ENCODE assay signal across 15 cellular contexts in genomic region chrX:53318766-53319353, GRCh38. TPM values are rescaled to one million over a fixed set of nuclear protein-coding genes. Genes with fewer than 3 reads are reported as not detected.
DNase-seq lines count a peak whose midpoint lies in the region; TF ChIP-seq lines count a peak whose summit lies in the region.
"Had no signal": no experiment of that assay in that cellular context is flagged by ENCODE, and none has a peak within 500 bp of the region (broad histone marks: within the 10 kb centered on the region; RNA-seq: fewer than 3 reads in every experiment).

No MANE protein-coding gene starts in this region.

- H3K36me3 Mint-ChIP-seq in endothelial cell (ENCODE audit: low read depth, unreplicated experiment): no peaks in the 10 kb centered on the region
- H3K36me3 Mint-ChIP-seq: activated CD8-positive, alpha-beta memory T cell treated with anti-CD3 and anti-CD28 coated beads, Interleukin-2, amount 10 ng/mL, durations not matched to agents 7 days and 5 days; activated naive CD8-positive, alpha-beta T cell treated with anti-CD3 and anti-CD28 coated beads, Interleukin-2, amount 10 ng/mL, durations not matched to agents 7 days and 5 days had no signal

- no peak for TF ChIP-seq POLR2A in tibial nerve (IDR thresholded peaks at IDR 0.05)

- no peak overlapping the region for H2AFZ ChIP-seq in neural cell (ENCODE audit: low read depth, low read length)

- no peaks in the 10 kb centered on the region for H3K79me2 ChIP-seq in neural cell (replicated peaks; ENCODE audit: insufficient read depth, low read length)

- H3K4me3 ChIP-seq in HUES6 (ENCODE audit: low read depth, low read length) (peak overlapping the region; percentile 78), neural cell (ENCODE audit: low read length) (peak overlapping the region; percentile 88), tibial nerve (no peak overlapping the region)

- H3K27ac Mint-ChIP-seq in endothelial cell (ENCODE audit: unreplicated experiment): no peak overlapping the region
- H3K27ac Mint-ChIP-seq: activated CD8-positive, alpha-beta memory T cell treated with anti-CD3 and anti-CD28 coated beads, Interleukin-2, amount 10 ng/mL, durations not matched to agents 7 days and 5 days; activated naive CD8-positive, alpha-beta T cell treated with anti-CD3 and anti-CD28 coated beads, Interleukin-2, amount 10 ng/mL, durations not matched to agents 7 days and 5 days had no signal

- peaks cover 6% of the 10 kb centered on the region for H3K27me3 Mint-ChIP-seq in endothelial cell (ENCODE audit: unreplicated experiment)

- H3K9me3 Mint-ChIP-seq in endothelial cell (ENCODE audit: unreplicated experiment): no peaks in the 10 kb centered on the region
- H3K9me3 Mint-ChIP-seq: activated naive CD8-positive, alpha-beta T cell treated with anti-CD3 and anti-CD28 coated beads, Interleukin-2, amount 10 ng/mL, durations not matched to agents 7 days and 5 days had no signal

- TF ChIP-seq CTCF in endothelial cell (IDR thresholded peaks at IDR 0.05; ENCODE audit: unreplicated experiment) (no peak), neural cell (IDR thresholded peaks at IDR 0.05; ENCODE audit: poor library complexity, severe bottlenecking) (no peak), tibial nerve (IDR thresholded peaks at IDR 0.05) (no peak)

- peak; percentile 46 for DNase-seq in Ammon's horn (ENCODE audit: low spot score)
- DNase-seq in endothelial cell (ENCODE audit: low spot score): no peak
- DNase-seq in NCI-H1930 (lab: John Stamatoyannopoulos, UW): no peak
- no peak for DNase-seq in mesenteric fat pad (ENCODE audit: low spot score)
- DNase-seq in tibial nerve (ENCODE audit: low spot score in 2 of 2): no peak
- DNase-seq in GDM1 (lab: John Stamatoyannopoulos, UW): no peak
- DNase-seq: activated CD4-positive, CD25-positive, alpha-beta regulatory T cell; activated CD8-positive, alpha-beta memory T cell treated with anti-CD3 and anti-CD28 coated beads, Interleukin-2, amount 10 ng/mL, durations not matched to agents 7 days and 5 days; activated naive CD8-positive, alpha-beta T cell treated with anti-CD3 and anti-CD28 coated beads, Interleukin-2, amount 10 ng/mL, durations not matched to agents 7 days and 5 days; NCI-H1417; stimulated activated CD4-positive, alpha-beta T cell treated with anti-CD3 and anti-CD28 coated beads, Interleukin-12 subunit alpha, Interleukin-12 subunit beta, amount 100 ng/mL, for 4 hours had no signal

- no peaks in the 10 kb centered on the region for H4K20me1 ChIP-seq in neural cell (ENCODE audit: insufficient read depth)

- H3K9me2 ChIP-seq in neural cell (ENCODE audit: insufficient read depth, low read length): no peaks in the 10 kb centered on the region

- H3K36me3 ChIP-seq in HUES6 (ENCODE audit: control insufficient read depth, insufficient read depth, low read length) (no peaks in the 10 kb centered on the region), neural cell (ENCODE audit: insufficient read depth, low read length) (no peaks in the 10 kb centered on the region), tibial nerve (no peaks in the 10 kb centered on the region)
- H3K36me3 ChIP-seq: esophagus muscularis mucosa had no signal

- TF ChIP-seq EP300 in neural cell (conservative IDR thresholded peaks at IDR 0.05; ENCODE audit: poor library complexity, severe bottlenecking) (no peak), tibial nerve (IDR thresholded peaks at IDR 0.05) (no peak)

- H3K9ac ChIP-seq in HUES6 (ENCODE audit: low read length) (no peak overlapping the region), neural cell (ENCODE audit: low read length) (no peak overlapping the region)
- H3K9ac ChIP-seq: KMS-11 had no signal

- no peak overlapping the region for H3K27ac ChIP-seq in HUES6 (ENCODE audit: low read depth, low read length)
- no peak overlapping the region for H3K27ac ChIP-seq in neural cell (ENCODE audit: low read length)
- no peak overlapping the region for H3K27ac ChIP-seq in tibial nerve
- H3K27ac ChIP-seq: esophagus muscularis mucosa, KMS-11 had no signal

- H3F3A ChIP-seq in neural cell (ENCODE audit: insufficient read depth, low read length, poor library complexity, severe bottlenecking): no peaks in the 10 kb centered on the region

- no peak for TF ChIP-seq RAD21 in neural cell (conservative IDR thresholded peaks at IDR 0.05)

- H3K4me2 ChIP-seq in neural cell (ENCODE audit: low read length): no peak overlapping the region
- H3K4me2 ChIP-seq: KMS-11 had no signal

- WGBS in tibial nerve, 2 donors: 76 to 78% methylated on average over 7 to 8 of the region's 10 CpGs

- H3K4me3 Mint-ChIP-seq in endothelial cell (ENCODE audit: unreplicated experiment): peak overlapping the region; percentile 94
- H3K4me3 Mint-ChIP-seq: activated CD8-positive, alpha-beta memory T cell treated with anti-CD3 and anti-CD28 coated beads, Interleukin-2, amount 10 ng/mL, durations not matched to agents 7 days and 5 days; activated naive CD8-positive, alpha-beta T cell treated with anti-CD3 and anti-CD28 coated beads, Interleukin-2, amount 10 ng/mL, durations not matched to agents 7 days and 5 days had no signal

- H3K4me1 ChIP-seq in HUES6 (ENCODE audit: control insufficient read depth, insufficient read depth, low read length) (peaks cover 41% of the 10 kb centered on the region), tibial nerve (peaks cover 0 to 22% (median 0%) of the 10 kb centered on the region in 4 donors)

- H3K27me3 ChIP-seq in HUES6 (ENCODE audit: control insufficient read depth, insufficient read depth, low read length) (peaks cover 62% of the 10 kb centered on the region), neural cell (ENCODE audit: insufficient read depth, low read depth, low read length) (peaks cover 37% of the 10 kb centered on the region), tibial nerve (peaks cover 0 to 64% of the 10 kb centered on the region in 2 donors)

- no peaks in the 10 kb centered on the region; the same call in 1 of the 2 replicates for H3K9me3 ChIP-seq in HUES6 (ENCODE audit: control insufficient read depth, insufficient read depth, low read depth, low read length)
- H3K9me3 ChIP-seq in neural cell (ENCODE audit: low read length): no peaks in the 10 kb centered on the region
- no peaks in the 10 kb centered on the region for H3K9me3 ChIP-seq in tibial nerve
- H3K9me3 ChIP-seq: esophagus muscularis mucosa had no signal

- peaks cover 31% of the 10 kb centered on the region for H3K4me1 Mint-ChIP-seq in endothelial cell (ENCODE audit: unreplicated experiment)

TF ChIP-seq in neural cell, 6 proteins besides CTCF, POLR2A, EP300 and RAD21:
- TF ChIP-seq TAF1 (IDR thresholded peaks at IDR 0.05; ENCODE audit: low read depth) (no peak), SMC3 (conservative IDR thresholded peaks at IDR 0.05; ENCODE audit: poor library complexity) (no peak), REST (IDR thresholded peaks at IDR 0.05; ENCODE audit: borderline replicate concordance) (no peak), MXI1 (conservative IDR thresholded peaks at IDR 0.05; ENCODE audit: poor library complexity, severe bottlenecking) (no peak), POLR2AphosphoS5 (IDR thresholded peaks at IDR 0.05) (no peak), EZH2 (IDR thresholded peaks at IDR 0.05; ENCODE audit: borderline replicate concordance, insufficient read depth, low read length, poor library complexity, severe bottlenecking) (no peak)

RNA-seq across cellular contexts. Expression of gene IQSEC2, which starts 37.5 kb away (rescaled TPM):
- 38.9 TPM for total RNA-seq in endothelial cell (ENCODE audit: unreplicated experiment)
- polyA plus RNA-seq in neural cell: 2.4 and 3.6 TPM in 2 replicates
- polyA minus RNA-seq in neural cell: 4.4 and 7.1 TPM in 2 replicates
- 15.4 TPM for total RNA-seq in mesenteric fat pad
- 10 to 100 TPM; 20.4 to 31.8 (median 28.0) TPM for total RNA-seq in tibial nerve

Comparison
In these comparisons a context has a peak if more than half of its experiments do, and no peak if none do; other contexts are left out.
1. H3K4me3 ChIP-seq: peak in HUES6 (single experiment) and neural cell (single experiment); none in tibial nerve (0 of 4).